Comparison of ENCODE assay signal across 16 cellular contexts in genomic region chr2:18849841-18850578, GRCh38.
DNase-seq lines count a peak whose midpoint lies in the region; ATAC-seq, FAIRE-seq and TF ChIP-seq lines count a peak whose summit lies in the region.
"Had no signal": no experiment of that assay in that cellular context is flagged by ENCODE, and none has a peak within 500 bp of the region (broad histone marks: within the 10 kb centered on the region; RNA-seq: fewer than 3 reads in every experiment).

No MANE protein-coding gene starts in this region.

- H3K27ac ChIP-seq in endodermal cell (ENCODE audit: low read depth, low read length), result no peak overlapping the region
- H3K27ac ChIP-seq in small intestine (ENCODE audit: low read depth in 1 of 2, low read length in 1 of 2), result no peak overlapping the region
- H3K27ac ChIP-seq: cardiac muscle cell, pancreas had no signal

- H3K4me1 ChIP-seq in endodermal cell (ENCODE audit: control insufficient read depth, insufficient read depth, low read length) (no peaks in the 10 kb centered on the region), small intestine (ENCODE audit: control insufficient read depth in 2 of 2, insufficient read depth in 1 of 2, low read depth in 1 of 2, low read length in 1 of 2) (no peaks in the 10 kb centered on the region)
- H3K4me1 ChIP-seq: pancreas had no signal

- 60% methylated on average over 2 of the region's 2 CpGs; no CpG with 5 or more reads in 1 of the 2 experiments for WGBS in endodermal cell (ENCODE audit: insufficient coverage in 1 of 2, insufficient read length in 1 of 2), 2 experiments
- 61 to 76% (median 71%) methylated on average over 2 of the region's 2 CpGs for WGBS in small intestine, 3 donors

- no peaks in the 10 kb centered on the region for H3K4me1 Mint-ChIP-seq in activated T-helper 17 cell treated with anti-CD3 and anti-CD28 coated beads, Interleukin-2, amount 50 U/mL, for 72 hours
- H3K4me1 Mint-ChIP-seq in endodermal cell, result peaks cover 3% of the 10 kb centered on the region
- H3K4me1 Mint-ChIP-seq: mesothelial cell of epicardium, T-cell had no signal

- H3K4me3 Mint-ChIP-seq in activated T-helper 17 cell treated with anti-CD3 and anti-CD28 coated beads, Interleukin-2, amount 50 U/mL, for 72 hours, result no peak overlapping the region
- no peak overlapping the region for H3K4me3 Mint-ChIP-seq in endodermal cell
- H3K4me3 Mint-ChIP-seq: mesothelial cell of epicardium, T-cell had no signal

- no peak for TF ChIP-seq CTCF in endodermal cell (conservative IDR thresholded peaks at IDR 0.05)

- no peaks in the 10 kb centered on the region for H3K9me3 ChIP-seq in endodermal cell (ENCODE audit: control insufficient read depth, low read length)
- no peaks in the 10 kb centered on the region for H3K9me3 ChIP-seq in small intestine (ENCODE audit: control insufficient read depth, low read depth)
- H3K9me3 ChIP-seq: pancreas had no signal

- no peaks in the 10 kb centered on the region for H3K27me3 Mint-ChIP-seq in activated T-helper 17 cell treated with anti-CD3 and anti-CD28 coated beads, Interleukin-2, amount 50 U/mL, for 72 hours
- H3K27me3 Mint-ChIP-seq in endodermal cell (ENCODE audit: insufficient read depth), result peaks cover 10% of the 10 kb centered on the region
- H3K27me3 Mint-ChIP-seq: T-cell had no signal

- no peak overlapping the region for H3K27ac Mint-ChIP-seq in activated T-helper 17 cell treated with anti-CD3 and anti-CD28 coated beads, Interleukin-2, amount 50 U/mL, for 72 hours
- no peak overlapping the region for H3K27ac Mint-ChIP-seq in endodermal cell
- H3K27ac Mint-ChIP-seq: mesothelial cell of epicardium, T-cell had no signal

- no peak for FAIRE-seq in small intestine (lab: Jason Lieb, UNC)

- H3K9ac ChIP-seq in endodermal cell (ENCODE audit: extremely low read depth, low read length, poor library complexity, severe bottlenecking), result no peak overlapping the region

- H3K4me3 ChIP-seq in endodermal cell (ENCODE audit: low read length) (no peak overlapping the region), small intestine (ENCODE audit: low read depth in 1 of 2, low read length in 2 of 2) (no peak overlapping the region)
- H3K4me3 ChIP-seq: cardiac muscle cell, pancreas had no signal

- DNase-seq in NCI-H226 (no peak), endodermal cell (no peak), small intestine (no peak)
- DNase-seq: activated naive CD4-positive, alpha-beta T cell; GDM1; GOT3; NCI-H187; pancreas; T-cell had no signal

- no peaks in the 10 kb centered on the region for H3K36me3 ChIP-seq in endodermal cell (ENCODE audit: control insufficient read depth, insufficient read depth, low read length)
- no peaks in the 10 kb centered on the region for H3K36me3 ChIP-seq in small intestine (ENCODE audit: control insufficient read depth in 2 of 2, insufficient read depth in 2 of 2, low read length in 2 of 2)
- H3K36me3 ChIP-seq: cardiac muscle cell, pancreas had no signal

- H3K27me3 ChIP-seq in endodermal cell (ENCODE audit: control insufficient read depth, insufficient read depth, low read length, poor library complexity, severe bottlenecking) (peaks cover 5% of the 10 kb centered on the region), small intestine (ENCODE audit: control insufficient read depth in 2 of 2, insufficient read depth in 2 of 2, low read length in 2 of 2) (no peaks in the 10 kb centered on the region)
- H3K27me3 ChIP-seq: cardiac muscle cell, pancreas had no signal

- H3K9me3 Mint-ChIP-seq in activated T-helper 17 cell treated with anti-CD3 and anti-CD28 coated beads, Interleukin-2, amount 50 U/mL, for 72 hours, result no peaks in the 10 kb centered on the region
- H3K9me3 Mint-ChIP-seq in endodermal cell, result no peaks in the 10 kb centered on the region
- H3K9me3 Mint-ChIP-seq: mesothelial cell of epicardium, T-cell had no signal

- ATAC-seq in GM18870 (IDR thresholded peaks at IDR 0.05; ENCODE audit: unreplicated experiment), result peak; percentile 91
- peak; percentile 89 for ATAC-seq in GM21576 (IDR thresholded peaks at IDR 0.05; ENCODE audit: unreplicated experiment)
- peak; percentile 97 for ATAC-seq in HG03095 (IDR thresholded peaks at IDR 0.05; ENCODE audit: unreplicated experiment)
- peak; percentile 49 for ATAC-seq in activated T-helper 17 cell treated with anti-CD3 and anti-CD28 coated beads, Interleukin-2, amount 50 U/mL, for 72 hours (replicated peaks)
- ATAC-seq in GM18517 (IDR thresholded peaks at IDR 0.05; ENCODE audit: unreplicated experiment), result no peak
- ATAC-seq: pancreas, T-cell had no signal

- H3K36me3 Mint-ChIP-seq in activated T-helper 17 cell treated with anti-CD3 and anti-CD28 coated beads, Interleukin-2, amount 50 U/mL, for 72 hours (ENCODE audit: low read depth), result no peaks in the 10 kb centered on the region
- no peaks in the 10 kb centered on the region for H3K36me3 Mint-ChIP-seq in endodermal cell (ENCODE audit: low read depth)
- H3K36me3 Mint-ChIP-seq: mesothelial cell of epicardium had no signal
